ENCODE assay signal across 8 cellular contexts in the genomic region with DNA sequence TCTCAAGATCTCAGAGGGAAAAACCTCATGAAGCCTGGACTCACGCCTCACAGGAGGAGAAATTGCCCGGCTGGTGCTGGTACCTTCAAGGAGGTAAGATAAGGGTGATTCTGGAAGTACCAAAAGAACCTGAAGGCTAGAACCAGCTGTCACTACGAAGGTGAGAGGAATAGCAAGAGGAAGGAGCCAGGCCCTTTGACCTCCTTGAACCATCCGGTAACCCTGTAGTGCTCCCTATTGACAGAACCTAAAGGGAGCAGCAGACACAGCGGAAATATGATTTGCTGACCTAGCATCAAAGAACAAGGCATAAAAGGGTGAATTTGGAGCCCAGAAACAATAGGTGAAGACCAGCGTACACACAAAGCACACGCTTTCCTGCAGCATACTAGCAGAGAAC.
DNase-seq lines count a peak whose midpoint lies in the region; ATAC-seq and TF ChIP-seq lines count a peak whose summit lies in the region.

No MANE protein-coding gene starts in this region.

- WGBS in adrenal gland, 4 donors, result 77 to 87% (median 86%) methylated on average over 7 of the region's 7 CpGs
- WGBS in lower leg skin, 2 donors, result 83 to 91% methylated on average over 7 of the region's 7 CpGs
- 81% methylated on average over 7 of the region's 7 CpGs for WGBS in right cardiac atrium

- H3K27ac ChIP-seq in adrenal gland (no peak overlapping the region), right cardiac atrium (ENCODE audit: low read length) (no peak overlapping the region)

- H3K4me3 ChIP-seq in GM12875 (ENCODE audit: low read depth, low read length) (no peak overlapping the region), adrenal gland (no peak overlapping the region), lower leg skin (ENCODE audit: low read depth, poor library complexity, severe bottlenecking) (no peak overlapping the region), right cardiac atrium (ENCODE audit: low read length) (no peak overlapping the region)

- intact Hi-C loops in adrenal gland (cut with DNase I), result no loop called here
- intact Hi-C loops in lower leg skin (cut with DNase I; ENCODE audit: low total_unique reads), result no loop called here
- intact Hi-C loops in right cardiac atrium (cut with DNase I), result no loop called here

- peaks cover 0 to 8% of the 10 kb centered on the region in 2 donors for H3K36me3 ChIP-seq in adrenal gland (replicated peaks in 1 of 2)

- DNase-seq in SKM-1 treated with dmso at 0.1 percent for 144 hours (lab: John Stamatoyannopoulos, UW; ENCODE audit: unreplicated experiment) (peak; percentile 18), adrenal gland (peak in 5 of 7 donors; percentile 25 to 60 (median 50)), lower leg skin (ENCODE audit: low spot score in 2 of 2) (no peak), right cardiac atrium (no peak), NCI-H510A treated with DMSO at 0.1 percent for 48 hours (lab: John Stamatoyannopoulos, UW) (no peak)
- peak; percentile 22 for DNase-seq in stimulated activated CD4-positive, alpha-beta T cell treated with anti-CD3 and anti-CD28 coated beads, Interleukin-12 subunit alpha, Interleukin-12 subunit beta, amount 100 ng/mL, for 4 hours

- H3K27me3 ChIP-seq in adrenal gland (no peaks in the 10 kb centered on the region), right cardiac atrium (ENCODE audit: control insufficient read depth, insufficient read depth) (no peaks in the 10 kb centered on the region)

- peak; percentile 30; the same call in 1 of the 2 replicates for TF ChIP-seq CTCF in GM12875 (IDR thresholded peaks at IDR 0.05; ENCODE audit: borderline replicate concordance, insufficient read depth, low read depth, low read length)
- peak in 4 of 6 experiments; percentile 31 to 52 (median 44) for TF ChIP-seq CTCF in adrenal gland (IDR thresholded peaks at IDR 0.05)
- no peak for TF ChIP-seq CTCF in lower leg skin (IDR thresholded peaks at IDR 0.05)

- TF ChIP-seq POLR2A in adrenal gland (IDR thresholded peaks at IDR 0.05), result no peak
- no peak for TF ChIP-seq POLR2A in lower leg skin (IDR thresholded peaks at IDR 0.05)

- H3K4me1 ChIP-seq in adrenal gland (replicated peaks in 1 of 2), result no peaks in the 10 kb centered on the region
- H3K4me1 ChIP-seq in right cardiac atrium (ENCODE audit: control insufficient read depth, insufficient read depth, low read length), result no peaks in the 10 kb centered on the region

- no peak for ATAC-seq in right cardiac atrium
- no peak for ATAC-seq in GM19395 (IDR thresholded peaks at IDR 0.05; ENCODE audit: unreplicated experiment)

- H3K9me3 ChIP-seq in adrenal gland (replicated peaks in 1 of 3), result no peaks in the 10 kb centered on the region
- no peaks in the 10 kb centered on the region for H3K9me3 ChIP-seq in right cardiac atrium (ENCODE audit: control insufficient read depth, low read length)

Comparison
In these comparisons a context has a peak if more than half of its experiments do, and no peak if none do; other contexts are left out.
1. CTCF ChIP-seq: peak in GM12875 (single experiment) and adrenal gland (4 of 6); none in lower leg skin (0 of 3).
2. DNase-seq: peak in SKM-1 treated with dmso at 0.1 percent for 144 hours (single experiment), adrenal gland (5 of 7) and stimulated activated CD4-positive, alpha-beta T cell treated with anti-CD3 and anti-CD28 coated beads, Interleukin-12 subunit alpha, Interleukin-12 subunit beta, amount 100 ng/mL, for 4 hours (single experiment); none in lower leg skin (0 of 2), right cardiac atrium (0 of 3) and NCI-H510A treated with DMSO at 0.1 percent for 48 hours (single experiment).